In genomic region chr5:156103116-156103860, GRCh38 we compare ENCODE assay signal across 19 cellular contexts.
DNase-seq lines count a peak whose midpoint lies in the region; ATAC-seq and TF ChIP-seq lines count a peak whose summit lies in the region.
"Had no signal": no experiment of that assay in that cellular context is flagged by ENCODE, and none has a peak within 500 bp of the region (broad histone marks: within the 10 kb centered on the region; RNA-seq: fewer than 3 reads in every experiment).

No MANE protein-coding gene starts in this region.

- H3K36me3 ChIP-seq in GM23248 (ENCODE audit: low read depth): no peaks in the 10 kb centered on the region

- no peaks in the 10 kb centered on the region for H3K79me2 ChIP-seq in GM23248 (ENCODE audit: insufficient read depth)

- peak; percentile 66 for ATAC-seq in SK-N-SH treated with all-trans-retinoic acid at 6 μM for 48 hours
- ATAC-seq in foreskin keratinocyte: peak; percentile 39
- ATAC-seq in GM18909 (IDR thresholded peaks at IDR 0.05; ENCODE audit: poor library complexity, unreplicated experiment): no peak

- CTCF ChIA-PET in activated naive CD4-positive, alpha-beta T cell treated with anti-CD3 and anti-CD28 coated beads, Interleukin-2, amount 10 ng/mL, durations not matched to agents 7 days and 5 days (lab: Charles Lee): interaction anchor here (0.7 kb wide), 1 partner anchor 739 kb away, joined by 3 read pairs; no protein-coding TSS in a partner anchor

- 25 to 31% methylated on average over 2 of the region's 2 CpGs for WGBS in GM23248 (ENCODE audit: low coverage in 1 of 2, low lambda C conversion rate in 2 of 2, missing lambda C conversion rate in 2 of 2), 2 experiments

- no peaks in the 10 kb centered on the region for H3K27me3 Mint-ChIP-seq in activated naive CD4-positive, alpha-beta T cell treated with anti-CD3 and anti-CD28 coated beads, Interleukin-2, amount 10 ng/mL, durations not matched to agents 7 days and 5 days
- H3K27me3 Mint-ChIP-seq: CD4-positive, CD25-positive, alpha-beta regulatory T cell had no signal

- peaks cover 20% of the 10 kb centered on the region for H3K4me1 ChIP-seq in GM23248 (ENCODE audit: insufficient read depth)
- H3K4me1 ChIP-seq in foreskin keratinocyte: no peaks in the 10 kb centered on the region

- H3K4me2 ChIP-seq in GM23248 (ENCODE audit: unreplicated experiment): peak overlapping the region; percentile 40
- H3K4me2 ChIP-seq: PC-9 had no signal

- no peaks in the 10 kb centered on the region for H3K9me2 ChIP-seq in GM23248 (ENCODE audit: insufficient read depth)

- no peak overlapping the region for H3K27ac Mint-ChIP-seq in activated naive CD4-positive, alpha-beta T cell treated with anti-CD3 and anti-CD28 coated beads, Interleukin-2, amount 10 ng/mL, durations not matched to agents 7 days and 5 days
- H3K27ac Mint-ChIP-seq: CD4-positive, CD25-positive, alpha-beta regulatory T cell had no signal

- peak; percentile 85 for DNase-seq in A172 (ENCODE audit: low spot score)
- DNase-seq in GM23248: peak; percentile 70
- peak in 1 of 2 donors; percentile 16 for DNase-seq in foreskin keratinocyte
- DNase-seq in activated naive CD4-positive, alpha-beta T cell treated with anti-CD3 and anti-CD28 coated beads, Interleukin-2, amount 10 ng/mL, durations not matched to agents 7 days and 5 days: no peak
- no peak for DNase-seq in activated effector memory CD4-positive, alpha-beta T cell treated with anti-CD3 and anti-CD28 coated beads, Interleukin-2, amount 50 U/mL, for 16 hours
- no peak for DNase-seq in activated T-cell treated with anti-CD3 and anti-CD28 coated beads, Interleukin-2, amount 50 U/mL, for 48 hours
- DNase-seq: 8988T; CD4-positive, CD25-positive, alpha-beta regulatory T cell; DND-41; GF-D8; GOT3; NCI-H1048; NCI-H146; NCI-H345; NCI-H526 treated with DMSO at 0.1 percent for 48 hours; PC-9; Right ventricle myocardium superior had no signal

- no peak overlapping the region for H3K9ac ChIP-seq in GM23248

- in situ Hi-C loops in GM23248 (cut with MboI): no loop called here

- H3K27ac ChIP-seq in GM23248 (peak overlapping the region; percentile 10; the same call in 1 of the 2 replicates), foreskin keratinocyte (no peak overlapping the region)
- H3K27ac ChIP-seq: PC-9 had no signal

- no peak overlapping the region for H2AFZ ChIP-seq in GM23248
- H2AFZ ChIP-seq: PC-9 had no signal

- no peaks in the 10 kb centered on the region for H3K9me3 ChIP-seq in GM23248 (ENCODE audit: low read depth)

- H3K36me3 Mint-ChIP-seq in activated naive CD4-positive, alpha-beta T cell treated with anti-CD3 and anti-CD28 coated beads, Interleukin-2, amount 10 ng/mL, durations not matched to agents 7 days and 5 days: no peaks in the 10 kb centered on the region
- H3K36me3 Mint-ChIP-seq: CD4-positive, CD25-positive, alpha-beta regulatory T cell had no signal

- H3K4me1 Mint-ChIP-seq in activated naive CD4-positive, alpha-beta T cell treated with anti-CD3 and anti-CD28 coated beads, Interleukin-2, amount 10 ng/mL, durations not matched to agents 7 days and 5 days: no peaks in the 10 kb centered on the region
- H3K4me1 Mint-ChIP-seq: CD4-positive, CD25-positive, alpha-beta regulatory T cell had no signal

- peaks cover 23% of the 10 kb centered on the region for H3F3A ChIP-seq in GM23248 (ENCODE audit: insufficient read depth)

- H3K4me3 Mint-ChIP-seq in activated naive CD4-positive, alpha-beta T cell treated with anti-CD3 and anti-CD28 coated beads, Interleukin-2, amount 10 ng/mL, durations not matched to agents 7 days and 5 days: no peak overlapping the region
- H3K4me3 Mint-ChIP-seq: CD4-positive, CD25-positive, alpha-beta regulatory T cell had no signal

- no peaks in the 10 kb centered on the region for H3K9me3 Mint-ChIP-seq in activated naive CD4-positive, alpha-beta T cell treated with anti-CD3 and anti-CD28 coated beads, Interleukin-2, amount 10 ng/mL, durations not matched to agents 7 days and 5 days

- H3K27me3 ChIP-seq in GM23248 (replicated peaks; ENCODE audit: insufficient read depth) (no peaks in the 10 kb centered on the region), foreskin keratinocyte (no peaks in the 10 kb centered on the region)

- H3K4me3 ChIP-seq in GM23248: no peak overlapping the region
- H3K4me3 ChIP-seq: PC-9 had no signal

- no peak for TF ChIP-seq CTCF in foreskin keratinocyte (conservative IDR thresholded peaks at IDR 0.05)

- no peaks in the 10 kb centered on the region for H4K20me1 ChIP-seq in GM23248 (ENCODE audit: insufficient read depth)

TF ChIP-seq in SK-N-SH treated with all-trans-retinoic acid at 6 μM for 48 hours, 23 proteins besides CTCF, POLR2A, EP300 and RAD21:
- TF ChIP-seq PATZ1 (CRISPR knock-in tag; IDR thresholded peaks at IDR 0.05; ENCODE audit: borderline replicate concordance) (0 out of 2 replicates have a peak, but pooled peaks have one; percentile 20), CREB5 (CRISPR knock-in tag; IDR thresholded peaks at IDR 0.05; ENCODE audit: low read depth) (0 out of 2 replicates have a peak, but pooled peaks have one; percentile 9), ZFP30 (CRISPR knock-in tag; IDR thresholded peaks at IDR 0.05) (no peak), ISL1 (CRISPR knock-in tag; IDR thresholded peaks at IDR 0.05) (peak; percentile 73), ZNF565 (CRISPR knock-in tag; conservative IDR thresholded peaks at IDR 0.05; ENCODE audit: low read depth) (no peak)

Comparison
In these comparisons a context has a peak if more than half of its experiments do, and no peak if none do; other contexts are left out.
1. DNase-seq: peak in A172 (single experiment) and GM23248 (single experiment); none in activated naive CD4-positive, alpha-beta T cell treated with anti-CD3 and anti-CD28 coated beads, Interleukin-2, amount 10 ng/mL, durations not matched to agents 7 days and 5 days (single experiment), activated effector memory CD4-positive, alpha-beta T cell treated with anti-CD3 and anti-CD28 coated beads, Interleukin-2, amount 50 U/mL, for 16 hours (single experiment) and activated T-cell treated with anti-CD3 and anti-CD28 coated beads, Interleukin-2, amount 50 U/mL, for 48 hours (0 of 2).